Comparison of ENCODE assay signal across 28 cellular contexts in genomic region chr4:121662225-121662624, GRCh38.
"Had no signal": no experiment of that assay in that cellular context is flagged by ENCODE, and none has a peak within 500 bp of the region (broad histone marks: within the 10 kb centered on the region; RNA-seq: fewer than 3 reads in every experiment).

No MANE protein-coding gene starts in this region.

- H3K27ac Mint-ChIP-seq: stimulated activated effector memory CD8-positive, alpha-beta T cell treated with anti-CD3 and anti-CD28 coated beads, Interleukin-12 subunit alpha, Interleukin-12 subunit beta, amount 100 ng/mL, for 72 hours; stimulated activated memory B cell treated with anti-CD40 and anti-IgM and Interleukin-4, amounts not matched to agents 10 μg/mL and 1 μg/mL and 100 μg/mL, for 72 hours; stimulated activated naive B cell treated with anti-CD40 and anti-IgM and Interleukin-4, amounts not matched to agents 10 μg/mL and 1 μg/mL and 100 μg/mL, for 72 hours; stimulated activated naive CD8-positive, alpha-beta T cell treated with anti-CD3 and anti-CD28 coated beads, Interleukin-15, Interleukin-2, amounts not matched to agents 100 ng/mL and 50 ng/mL, for 24 hours; type B pancreatic cell had no signal

- DNase-seq: stimulated activated CD4-positive, alpha-beta T cell treated with anti-CD3 and anti-CD28 coated beads, Interleukin-2, amount 100 ng/mL, for 48 hours; stimulated activated CD4-positive, alpha-beta T cell treated with anti-CD3 and anti-CD28 coated beads, Interleukin-4, amount 100 ng/mL, for 1 hour; stimulated activated CD4-positive, alpha-beta T cell treated with anti-CD3 and anti-CD28 coated beads, Interleukin-4, amount 100 ng/mL, for 24 hours; stimulated activated CD4-positive, alpha-beta T cell treated with anti-CD3 and anti-CD28 coated beads, Interleukin-4, amount 100 ng/mL, for 4 hours; stimulated activated CD8-positive, alpha-beta memory T cell treated with anti-CD3 and anti-CD28 coated beads, Interleukin-4, amount 100 ng/mL, for 48 hours; stimulated activated naive B cell treated with anti-CD40 and anti-IgM and Interleukin-4, amounts not matched to agents 10 μg/mL and 1 μg/mL and 100 μg/mL, for 72 hours; stimulated activated naive CD4-positive, alpha-beta T cell; stimulated activated naive CD4-positive, alpha-beta T cell treated with Interleukin-2 at 50 U/mL for 16 hours; stimulated activated naive CD8-positive, alpha-beta T cell treated with anti-CD3 and anti-CD28 coated beads, Interleukin-15, Interleukin-2, amounts not matched to agents 100 U/mL and 50 U/mL, for 24 hours; stomach; substantia nigra; testis; thyroid gland; tibial artery; transverse colon; trophoblast cell; upper lobe of left lung; upper lobe of right lung; uterus had no signal

- H3K27me3 ChIP-seq: stomach, suprapubic skin, testis, thyroid gland, tibial artery, tibial nerve, transverse colon, upper lobe of left lung, upper lobe of right lung, uterus, vagina had no signal

- H3K36me3 ChIP-seq: uterus, vagina had no signal

- H3K4me1 ChIP-seq: stomach, suprapubic skin, testis, thyroid gland, tibial artery, tibial nerve, upper lobe of right lung, uterus, vagina had no signal

- H3K27ac ChIP-seq: stomach, suprapubic skin, testis, thoracic aorta, thyroid gland, tibial artery, tibial nerve, transverse colon, upper lobe of left lung, upper lobe of right lung, uterus, vagina had no signal

- H3K4me1 Mint-ChIP-seq: stimulated activated effector memory CD8-positive, alpha-beta T cell treated with anti-CD3 and anti-CD28 coated beads, Interleukin-12 subunit alpha, Interleukin-12 subunit beta, amount 100 ng/mL, for 72 hours; stimulated activated memory B cell treated with anti-CD40 and anti-IgM and Interleukin-4, amounts not matched to agents 10 μg/mL and 1 μg/mL and 100 μg/mL, for 72 hours; stimulated activated naive B cell treated with anti-CD40 and anti-IgM and Interleukin-4, amounts not matched to agents 10 μg/mL and 1 μg/mL and 100 μg/mL, for 72 hours had no signal

- FAIRE-seq: urothelium cell line had no signal

- H3K9me3 ChIP-seq: stomach, suprapubic skin, testis, thoracic aorta, thyroid gland, tibial artery, tibial nerve, transverse colon, upper lobe of left lung, upper lobe of right lung, uterus, vagina had no signal

- H3K9me3 Mint-ChIP-seq: stimulated activated effector memory CD8-positive, alpha-beta T cell treated with anti-CD3 and anti-CD28 coated beads, Interleukin-12 subunit alpha, Interleukin-12 subunit beta, amount 100 ng/mL, for 72 hours; stimulated activated memory B cell treated with anti-CD40 and anti-IgM and Interleukin-4, amounts not matched to agents 10 μg/mL and 1 μg/mL and 100 μg/mL, for 72 hours; stimulated activated naive CD8-positive, alpha-beta T cell treated with anti-CD3 and anti-CD28 coated beads, Interleukin-15, Interleukin-2, amounts not matched to agents 100 ng/mL and 50 ng/mL, for 24 hours; type B pancreatic cell had no signal

- H3K4me3 ChIP-seq: stomach, suprapubic skin, testis, thoracic aorta, thyroid gland, tibial artery, tibial nerve, transverse colon, upper lobe of left lung, upper lobe of right lung, uterus, vagina had no signal

- H3K4me3 Mint-ChIP-seq: stimulated activated effector memory CD8-positive, alpha-beta T cell treated with anti-CD3 and anti-CD28 coated beads, Interleukin-12 subunit alpha, Interleukin-12 subunit beta, amount 100 ng/mL, for 72 hours; stimulated activated memory B cell treated with anti-CD40 and anti-IgM and Interleukin-4, amounts not matched to agents 10 μg/mL and 1 μg/mL and 100 μg/mL, for 72 hours; stimulated activated naive B cell treated with anti-CD40 and anti-IgM and Interleukin-4, amounts not matched to agents 10 μg/mL and 1 μg/mL and 100 μg/mL, for 72 hours; stimulated activated naive CD8-positive, alpha-beta T cell treated with anti-CD3 and anti-CD28 coated beads, Interleukin-15, Interleukin-2, amounts not matched to agents 100 ng/mL and 50 ng/mL, for 24 hours; type B pancreatic cell had no signal

- H3K27me3 Mint-ChIP-seq: stimulated activated memory B cell treated with anti-CD40 and anti-IgM and Interleukin-4, amounts not matched to agents 10 μg/mL and 1 μg/mL and 100 μg/mL, for 72 hours; stimulated activated naive CD8-positive, alpha-beta T cell treated with anti-CD3 and anti-CD28 coated beads, Interleukin-15, Interleukin-2, amounts not matched to agents 100 ng/mL and 50 ng/mL, for 24 hours; type B pancreatic cell had no signal

- ATAC-seq: stimulated activated effector memory CD8-positive, alpha-beta T cell treated with anti-CD3 and anti-CD28 coated beads, Interleukin-12 subunit alpha, Interleukin-12 subunit beta, amount 100 ng/mL, for 72 hours; stimulated activated memory B cell treated with anti-CD40 and anti-IgM and Interleukin-4, amounts not matched to agents 10 μg/mL and 1 μg/mL and 100 μg/mL, for 72 hours; stimulated activated naive B cell treated with anti-CD40 and anti-IgM and Interleukin-4, amounts not matched to agents 10 μg/mL and 1 μg/mL and 100 μg/mL, for 72 hours; stimulated activated naive CD8-positive, alpha-beta T cell treated with anti-CD3 and anti-CD28 coated beads, Interleukin-15, Interleukin-2, amounts not matched to agents 100 U/mL and 50 U/mL, for 24 hours; upper lobe of right lung had no signal
